ENCODE assay signal across 18 cellular contexts in the genomic region with DNA sequence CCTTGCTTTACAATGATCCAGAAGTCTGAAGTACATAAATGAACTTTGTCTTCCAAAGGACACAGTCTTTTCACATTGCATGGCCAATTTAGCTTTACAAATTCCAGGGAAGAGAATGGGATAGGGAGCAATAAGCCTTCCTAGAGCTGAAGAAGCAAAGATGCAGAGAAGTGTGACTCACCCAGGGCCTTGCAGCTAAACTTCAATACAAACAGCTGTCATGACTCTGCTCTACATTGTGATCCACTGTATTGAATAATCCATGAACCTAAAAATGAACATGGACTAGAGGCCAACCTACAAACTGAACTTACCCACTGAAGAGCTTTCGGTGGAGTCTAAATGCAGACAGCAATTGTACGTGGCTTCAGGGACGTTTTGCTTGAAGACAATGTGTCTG.
DNase-seq lines count a peak whose midpoint lies in the region; ATAC-seq, FAIRE-seq and TF ChIP-seq lines count a peak whose summit lies in the region.
"Had no signal": no experiment of that assay in that cellular context is flagged by ENCODE, and none has a peak within 500 bp of the region (broad histone marks: within the 10 kb centered on the region; RNA-seq: fewer than 3 reads in every experiment).

No MANE protein-coding gene starts in this region.

- FAIRE-seq in H54 (lab: Jason Lieb, UNC) = no peak
- FAIRE-seq: HepG2 had no signal

- peak; percentile 74 for ATAC-seq in foreskin keratinocyte
- ATAC-seq in GM21619 (IDR thresholded peaks at IDR 0.05; ENCODE audit: unreplicated experiment) = no peak
- no peak for ATAC-seq in left lobe of liver
- no peak for ATAC-seq in HG03521 (IDR thresholded peaks at IDR 0.05; ENCODE audit: unreplicated experiment)
- ATAC-seq: HepG2 had no signal

- no peak overlapping the region for H3K9ac ChIP-seq in adipocyte (ENCODE audit: low read length)

- no peaks in the 10 kb centered on the region for H3K4me1 ChIP-seq in adipocyte (ENCODE audit: control insufficient read depth, insufficient read depth, low read length)
- no peaks in the 10 kb centered on the region for H3K4me1 ChIP-seq in foreskin keratinocyte
- H3K4me1 ChIP-seq: SJSA1 had no signal

- DNase-seq in NCI-H446 (lab: John Stamatoyannopoulos, UW) (peak; percentile 38 to 78), adipocyte (ENCODE audit: low read depth) (peak; percentile 7), foreskin keratinocyte (peak in 1 of 2 donors; percentile 29), left lobe of liver (ENCODE audit: low spot score) (no peak), H54 (ENCODE audit: insufficient read length, low spot score) (no peak)
- DNase-seq: DMS79, H7, HFFc6, KG1, MV-4-11, NCI-H1417, NCI-H2029, NCI-H774 had no signal

- H3K27ac ChIP-seq in foreskin keratinocyte = no peak overlapping the region
- H3K27ac ChIP-seq: RWPE1, SJSA1 had no signal

- H3K27me3 ChIP-seq in adipocyte (replicated peaks; ENCODE audit: control insufficient read depth, insufficient read depth, low read length) (no peaks in the 10 kb centered on the region), foreskin keratinocyte (no peaks in the 10 kb centered on the region)
- H3K27me3 ChIP-seq: SJSA1 had no signal

- no peak overlapping the region for H3K4me3 ChIP-seq in adipocyte (ENCODE audit: low read length)
- H3K4me3 ChIP-seq: SJSA1 had no signal

- no peak for TF ChIP-seq CTCF in foreskin keratinocyte (conservative IDR thresholded peaks at IDR 0.05)

- H3K9me3 ChIP-seq in adipocyte (ENCODE audit: control insufficient read depth, low read length) = no peaks in the 10 kb centered on the region
- H3K9me3 ChIP-seq: SJSA1 had no signal

- TF ChIP-seq POLR2A in H54 (IDR thresholded peaks at IDR 0.05; ENCODE audit: low read depth, low read length) = no peak

- H3K36me3 ChIP-seq in adipocyte (ENCODE audit: control insufficient read depth, insufficient read depth, low read length, severe bottlenecking) = no peaks in the 10 kb centered on the region
- H3K36me3 ChIP-seq: SJSA1 had no signal

Comparison
In these comparisons a context has a peak if more than half of its experiments do, and no peak if none do; other contexts are left out.
1. DNase-seq: peak in NCI-H446 (2 of 2) and adipocyte (single experiment); none in left lobe of liver (single experiment) and H54 (single experiment).